ENCODE assay signal across 9 cellular contexts in genomic region chr6:158655569-158656450, GRCh38. TPM values are rescaled to one million over a fixed set of nuclear protein-coding genes. Genes with fewer than 3 reads are reported as not detected.
DNase-seq lines count a peak whose midpoint lies in the region; ATAC-seq, FAIRE-seq and TF ChIP-seq lines count a peak whose summit lies in the region.
"Had no signal": no experiment of that assay in that cellular context is flagged by ENCODE, and none has a peak within 500 bp of the region (broad histone marks: within the 10 kb centered on the region; RNA-seq: fewer than 3 reads in every experiment).

No MANE protein-coding gene starts in this region.

- intact Hi-C loops in activated naive CD4-positive, alpha-beta T cell treated with anti-CD3 and anti-CD28 coated beads for 36 hours (cut with micrococcal nuclease), result no loop called here
- intact Hi-C loops in upper lobe of right lung (cut with DNase I), result no loop called here

- peak overlapping the region; percentile 82 for H3K4me3 Mint-ChIP-seq in activated naive CD4-positive, alpha-beta T cell treated with anti-CD3 and anti-CD28 coated beads for 36 hours

- FAIRE-seq in D721Med (lab: Jason Lieb, UNC), result no peak

- CTCF ChIA-PET in activated naive CD4-positive, alpha-beta T cell treated with anti-CD3 and anti-CD28 coated beads for 36 hours (lab: Charles Lee), result interaction anchor here (2.5 kb wide), 1 partner anchor 10 kb away, joined by 9 read pairs; the partner anchor contains the start of gene DYNLT1

- H3K27ac Mint-ChIP-seq in activated naive CD4-positive, alpha-beta T cell treated with anti-CD3 and anti-CD28 coated beads for 36 hours, result peak overlapping the region; percentile 97

- ATAC-seq in upper lobe of right lung, result peak; percentile 71
- no peak for ATAC-seq in GM21447 (IDR thresholded peaks at IDR 0.05; ENCODE audit: unreplicated experiment)

- H3K27me3 Mint-ChIP-seq in activated naive CD4-positive, alpha-beta T cell treated with anti-CD3 and anti-CD28 coated beads for 36 hours (ENCODE audit: low read depth), result no peaks in the 10 kb centered on the region

- TF ChIP-seq CTCF in upper lobe of right lung (IDR thresholded peaks at IDR 0.05) (no peak), D721Med (IDR thresholded peaks at IDR 0.05; ENCODE audit: insufficient read depth, missing control alignments) (no peak)

- H3K4me1 Mint-ChIP-seq in activated naive CD4-positive, alpha-beta T cell treated with anti-CD3 and anti-CD28 coated beads for 36 hours (ENCODE audit: low read depth), result peaks cover 75% of the 10 kb centered on the region

- peaks cover 74% of the 10 kb centered on the region for H3K36me3 Mint-ChIP-seq in activated naive CD4-positive, alpha-beta T cell treated with anti-CD3 and anti-CD28 coated beads for 36 hours (ENCODE audit: low read depth)

- no peaks in the 10 kb centered on the region for H3K9me3 Mint-ChIP-seq in activated naive CD4-positive, alpha-beta T cell treated with anti-CD3 and anti-CD28 coated beads for 36 hours

- H3K27me3 ChIP-seq in SJSA1 (replicated peaks) (no peaks in the 10 kb centered on the region), upper lobe of right lung (no peaks in the 10 kb centered on the region)

- H3K36me3 ChIP-seq in SJSA1 (peaks cover 15% of the 10 kb centered on the region), upper lobe of right lung (no peaks in the 10 kb centered on the region)
- H3K36me3 ChIP-seq: BLaER1 had no signal

- H3K27ac ChIP-seq in SJSA1, result peak overlapping the region; percentile 97
- H3K27ac ChIP-seq in upper lobe of right lung, result peak overlapping the region; percentile 61
- H3K27ac ChIP-seq: BLaER1 had no signal

- H3K4me1 ChIP-seq in SJSA1 (replicated peaks) (peaks cover 51% of the 10 kb centered on the region), upper lobe of right lung (peaks cover 44% of the 10 kb centered on the region)

- H3K4me3 ChIP-seq in SJSA1, result no peak overlapping the region
- no peak overlapping the region for H3K4me3 ChIP-seq in upper lobe of right lung
- H3K4me3 ChIP-seq: BLaER1 had no signal

- DNase-seq in activated naive CD4-positive, alpha-beta T cell treated with anti-CD3 and anti-CD28 coated beads for 36 hours, result no peak
- no peak for DNase-seq in activated naive CD4-positive, alpha-beta T cell treated with anti-CD3 and anti-CD28 coated beads, Interleukin-2, amount 50 U/mL, for 16 hours
- DNase-seq in SJSA1 (ENCODE audit: low read depth in 1 of 2, low spot score in 2 of 2) (peak in 1 of 2 experiments; percentile 29), iris pigment epithelial cell (ENCODE audit: low read depth) (peak; percentile 25), upper lobe of right lung (peak; percentile 78), EL (no peak), D721Med (ENCODE audit: insufficient read length, low spot score) (no peak)

- H3K9me3 ChIP-seq in SJSA1 (replicated peaks), result no peaks in the 10 kb centered on the region
- H3K9me3 ChIP-seq in upper lobe of right lung, result no peaks in the 10 kb centered on the region
- H3K9me3 ChIP-seq: BLaER1 had no signal

RNA-seq across cellular contexts. Expression of gene SYTL3, which starts 6.0 kb away (rescaled TPM):
- total RNA-seq in activated naive CD4-positive, alpha-beta T cell treated with anti-CD3 and anti-CD28 coated beads for 36 hours, result 100 to 1,000 TPM; 115 to 120 TPM
- 14.7 and 17.5 TPM in 2 replicates for total RNA-seq in SJSA1 (2014; rRNA removed; shearing (Covaris generic))
- total RNA-seq in upper lobe of right lung, result 8.7 TPM

RNA-seq across cellular contexts. Expression of gene DYNLT1, which starts 11.3 kb away (rescaled TPM):
- total RNA-seq in activated naive CD4-positive, alpha-beta T cell treated with anti-CD3 and anti-CD28 coated beads for 36 hours, result 100 to 1,000 TPM in 1 of 2 experiments, 10 to 100 TPM in 1; 99.1 to 107 TPM
- 136 and 199 TPM in 2 replicates for total RNA-seq in SJSA1 (2014; rRNA removed; shearing (Covaris generic))
- 104 TPM for total RNA-seq in upper lobe of right lung

Comparison
In these comparisons a context has a peak if more than half of its experiments do, and no peak if none do; other contexts are left out.
1. DNase-seq: peak in iris pigment epithelial cell (single experiment) and upper lobe of right lung (single experiment); none in activated naive CD4-positive, alpha-beta T cell treated with anti-CD3 and anti-CD28 coated beads for 36 hours (single experiment), activated naive CD4-positive, alpha-beta T cell treated with anti-CD3 and anti-CD28 coated beads, Interleukin-2, amount 50 U/mL, for 16 hours (single experiment), EL (single experiment) and D721Med (single experiment).